22 cellular contexts compared by ENCODE assay signal in the genomic region with DNA sequence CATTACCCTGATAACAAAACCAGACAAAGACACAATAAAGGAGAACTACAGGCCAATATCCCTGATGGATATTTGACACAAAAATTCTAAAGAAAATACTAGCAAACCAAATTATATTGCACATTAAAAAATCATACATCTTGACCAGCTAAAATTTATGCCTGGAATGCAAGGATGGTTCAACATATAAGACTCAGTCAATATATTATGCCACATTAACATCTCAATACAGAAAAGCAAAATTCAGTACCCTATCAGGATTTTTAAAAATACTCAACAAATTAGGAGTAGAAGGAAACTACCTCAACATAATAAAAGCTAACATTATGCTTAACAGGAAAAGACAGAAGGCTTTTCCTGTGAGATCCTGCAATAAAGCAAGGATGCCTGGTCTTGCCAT.
DNase-seq lines count a peak whose midpoint lies in the region; ATAC-seq, FAIRE-seq and TF ChIP-seq lines count a peak whose summit lies in the region.
"Had no signal": no experiment of that assay in that cellular context is flagged by ENCODE, and none has a peak within 500 bp of the region (broad histone marks: within the 10 kb centered on the region; RNA-seq: fewer than 3 reads in every experiment).

No MANE protein-coding gene starts in this region.

- no peaks in the 10 kb centered on the region for H4K20me1 ChIP-seq in H1 (replicated peaks in 1 of 2; ENCODE audit: control insufficient read depth in 1 of 2, insufficient read depth in 2 of 2, low read length in 2 of 2)
- H4K20me1 ChIP-seq: BLaER1 treated with 17β-estradiol and CSF1 and Interleukin-3, amounts not matched to agents 10 nM and 100 nM had no signal

- H2BK20ac ChIP-seq in H1 (ENCODE audit: low read length), result no peak overlapping the region

- POLR2A ChIA-PET in HEK293 (lab: Yijun Ruan, JAX) (no interaction called here), H1 (lab: Charles Lee; ENCODE audit: partially characterized antibody) (no interaction called here)

- H4K8ac ChIP-seq in H1 (ENCODE audit: extremely low read depth, insufficient read depth, low read length), result no peak overlapping the region

- no peak overlapping the region for H3K14ac ChIP-seq in H1 (ENCODE audit: insufficient read length)

- no peak overlapping the region for H3K4ac ChIP-seq in H1 (replicated peaks; ENCODE audit: insufficient read length, low read depth, low read length)

- no peak overlapping the region for H3K4me2 ChIP-seq in H1 (ENCODE audit: insufficient read depth in 1 of 2, low read depth in 2 of 2, low read length in 2 of 2)
- H3K4me2 ChIP-seq: BLaER1 treated with 17β-estradiol and CSF1 and Interleukin-3, amounts not matched to agents 10 nM and 100 nM had no signal

- no peaks in the 10 kb centered on the region for H3K27me3 ChIP-seq in H1 (replicated peaks in 1 of 4; ENCODE audit: control insufficient read depth in 3 of 4, extremely low read depth in 1 of 4, insufficient read depth in 3 of 4, low read length in 3 of 4)
- H3K27me3 ChIP-seq: BLaER1 treated with 17β-estradiol and CSF1 and Interleukin-3, amounts not matched to agents 10 nM and 100 nM had no signal

- H3K27me3 Mint-ChIP-seq in immature natural killer cell (ENCODE audit: low read depth in 3 of 3) (peaks cover 2 to 8% (median 5%) of the 10 kb centered on the region in 3 donors), progenitor cell of endocrine pancreas (no peaks in the 10 kb centered on the region)

- no peak overlapping the region for H2BK5ac ChIP-seq in H1 (ENCODE audit: low read depth, low read length)

- H3K36me3 ChIP-seq in HEK293 (ENCODE audit: control insufficient read depth in 2 of 2, insufficient read depth in 1 of 2, low read length in 2 of 2) (no peaks in the 10 kb centered on the region), H1 (ENCODE audit: control insufficient read depth in 2 of 4, insufficient read depth in 4 of 4, low read length in 3 of 4) (no peaks in the 10 kb centered on the region; a peak in 1 of 8 replicates)
- H3K36me3 ChIP-seq: BLaER1 treated with 17β-estradiol and CSF1 and Interleukin-3, amounts not matched to agents 10 nM and 100 nM had no signal

- CTCF ChIA-PET in HEK293 (lab: Yijun Ruan, JAX) (no interaction called here), H1 (lab: Charles Lee; ENCODE audit: partially characterized antibody) (no interaction called here)

- no peak overlapping the region for H2BK120ac ChIP-seq in H1 (replicated peaks; ENCODE audit: low read depth, low read length)

- peak; percentile 13 for FAIRE-seq in H1 (lab: Jason Lieb, UNC)
- FAIRE-seq: GM12892, GM18507, H54 had no signal

- no peak overlapping the region for H3K9ac ChIP-seq in H1 (replicated peaks in 1 of 4; ENCODE audit: extremely low read depth in 1 of 4, low read depth in 3 of 4, low read length in 3 of 4)
- H3K9ac ChIP-seq: BLaER1 treated with 17β-estradiol and CSF1 and Interleukin-3, amounts not matched to agents 10 nM and 100 nM; GM23248 had no signal

- H4K91ac ChIP-seq in H1 (replicated peaks; ENCODE audit: insufficient read length, low read length), result no peak overlapping the region

- no peak overlapping the region for H2BK15ac ChIP-seq in H1 (ENCODE audit: low read length)

- H2AFZ ChIP-seq in H1 (ENCODE audit: low read length), result no peak overlapping the region
- H2AFZ ChIP-seq: GM23248 had no signal

- H3K18ac ChIP-seq in H1 (ENCODE audit: extremely low read depth, low read length), result no peak overlapping the region

- no peak overlapping the region for H3K23ac ChIP-seq in H1 (ENCODE audit: insufficient read length)

- H3K9me3 Mint-ChIP-seq in immature natural killer cell (peaks cover 13 to 37% (median 25%) of the 10 kb centered on the region in 6 donors), progenitor cell of endocrine pancreas (ENCODE audit: low read depth) (peaks cover 29% of the 10 kb centered on the region)

- no peak for ATAC-seq in GM21381 (IDR thresholded peaks at IDR 0.05; ENCODE audit: unreplicated experiment)

- no peak for TF ChIP-seq EP300 in H1 (IDR thresholded peaks at IDR 0.05; ENCODE audit: borderline replicate concordance in 1 of 2, low read depth in 2 of 2, low read length in 2 of 2)

- no peak overlapping the region for H3K56ac ChIP-seq in H1 (replicated peaks; ENCODE audit: insufficient read length, low read depth, low read length)

- H3K4me1 Mint-ChIP-seq in immature natural killer cell (no peaks in the 10 kb centered on the region), progenitor cell of endocrine pancreas (ENCODE audit: low read depth) (no peaks in the 10 kb centered on the region)
- H3K4me1 Mint-ChIP-seq: B cell; CD4-positive, CD25-positive, alpha-beta regulatory T cell; CD8-positive, alpha-beta memory T cell had no signal

- DNase-seq in OCI-M1 (lab: John Stamatoyannopoulos, UW), result peak; percentile 16
- no peak for DNase-seq in H1 (ENCODE audit: low read depth in 1 of 2, low spot score in 2 of 2)
- peak; percentile 4 for DNase-seq in left kidney (ENCODE audit: low read depth, low spot score)
- DNase-seq in immature natural killer cell, result no peak
- DNase-seq in progenitor cell of endocrine pancreas (ENCODE audit: low spot score, unreplicated experiment), result no peak
- DNase-seq: CD4-positive, CD25-positive, alpha-beta regulatory T cell; CD8-positive, alpha-beta memory T cell; COR-L47; DMS 273 treated with DMSO at 0.1 percent for 48 hours; DMS79; GDM1; GM23248; HCEC 1CT; HFFc6 had no signal

- no peak overlapping the region for H2BK12ac ChIP-seq in H1 (ENCODE audit: low read depth, low read length)

- H3K4me3 Mint-ChIP-seq in immature natural killer cell (no peak overlapping the region), progenitor cell of endocrine pancreas (ENCODE audit: low read depth) (no peak overlapping the region)
- H3K4me3 Mint-ChIP-seq: B cell; CD4-positive, CD25-positive, alpha-beta regulatory T cell; CD8-positive, alpha-beta memory T cell; HFFc6 had no signal

- H3K9me3 ChIP-seq in HEK293 (ENCODE audit: control insufficient read depth, insufficient read depth, low read depth, low read length), result no peaks in the 10 kb centered on the region
- no peaks in the 10 kb centered on the region for H3K9me3 ChIP-seq in H1 (ENCODE audit: insufficient read depth in 2 of 2, low read depth in 1 of 2, low read length in 1 of 2)

- H3K27ac Mint-ChIP-seq in immature natural killer cell (no peak overlapping the region), progenitor cell of endocrine pancreas (no peak overlapping the region)
- H3K27ac Mint-ChIP-seq: B cell; CD4-positive, CD25-positive, alpha-beta regulatory T cell; CD8-positive, alpha-beta memory T cell; HFFc6 had no signal

- no peak overlapping the region for H3K4me3 ChIP-seq in HEK293 (ENCODE audit: low read depth, low read length)
- no peak overlapping the region for H3K4me3 ChIP-seq in H1 (ENCODE audit: extremely low read depth in 1 of 4, insufficient read depth in 2 of 4, low read depth in 3 of 4, low read length in 4 of 4)
- H3K4me3 ChIP-seq: BLaER1 treated with 17β-estradiol and CSF1 and Interleukin-3, amounts not matched to agents 10 nM and 100 nM; GM23248 had no signal

- TF ChIP-seq POLR2A in H1 (IDR thresholded peaks at IDR 0.05; ENCODE audit: control extremely low read depth in 1 of 2, low read depth in 2 of 2, low read length in 2 of 2), result no peak

- H3K36me3 Mint-ChIP-seq in immature natural killer cell (peaks cover 0 to 6% (median 0%) of the 10 kb centered on the region in 3 donors), progenitor cell of endocrine pancreas (ENCODE audit: insufficient read depth) (peaks cover 27% of the 10 kb centered on the region)
- H3K36me3 Mint-ChIP-seq: CD4-positive, CD25-positive, alpha-beta regulatory T cell had no signal

- TF ChIP-seq CTCF in HEK293 (tag by site-specific recombination; IDR thresholded peaks at IDR 0.05) (no peak), H1 (IDR thresholded peaks at IDR 0.05; ENCODE audit: control extremely low read depth in 1 of 3, insufficient read depth in 1 of 3, low read depth in 1 of 3, low read length in 3 of 3) (no peak), progenitor cell of endocrine pancreas (IDR thresholded peaks at IDR 0.05; ENCODE audit: unreplicated experiment) (no peak)

- no peaks in the 10 kb centered on the region for H3K79me2 ChIP-seq in H1 (ENCODE audit: control insufficient read depth in 1 of 2, insufficient read depth in 2 of 2, low read length in 2 of 2)

- H3K4me1 ChIP-seq in HEK293 (ENCODE audit: control insufficient read depth, insufficient read depth, low read length), result no peaks in the 10 kb centered on the region
- H3K4me1 ChIP-seq in H1 (replicated peaks in 1 of 4; ENCODE audit: control insufficient read depth in 3 of 4, insufficient read depth in 4 of 4, low read length in 3 of 4), result no peaks in the 10 kb centered on the region
- H3K4me1 ChIP-seq: BLaER1 treated with 17β-estradiol and CSF1 and Interleukin-3, amounts not matched to agents 10 nM and 100 nM had no signal

- no peak overlapping the region for H2AK5ac ChIP-seq in H1 (ENCODE audit: low read depth, low read length)

- H3K27ac ChIP-seq in HEK293 (ENCODE audit: extremely low read depth, low read depth, low read length), result no peak overlapping the region
- H3K27ac ChIP-seq in H1 (ENCODE audit: low read depth, low read length), result no peak overlapping the region
- H3K27ac ChIP-seq: BLaER1 treated with 17β-estradiol and CSF1 and Interleukin-3, amounts not matched to agents 10 nM and 100 nM; GM23248; HL-60 had no signal

- no peak for TF ChIP-seq RAD21 in H1 (IDR thresholded peaks at IDR 0.05 in 1 of 2, conservative IDR thresholded peaks at IDR 0.05 in 1 of 2; ENCODE audit: low read depth in 2 of 2, low read length in 2 of 2)

- H4K5ac ChIP-seq in H1 (ENCODE audit: insufficient read length, low read depth, low read length), result no peak overlapping the region

- no peaks in the 10 kb centered on the region for H3K79me1 ChIP-seq in H1 (ENCODE audit: low read depth, low read length)

- H3K23me2 ChIP-seq in H1 (ENCODE audit: low read depth, low read length), result no peaks in the 10 kb centered on the region

TF ChIP-seq in HEK293, 187 proteins besides CTCF, POLR2A, EP300 and RAD21:
- no peak for TF ChIP-seq ZNF664 (tag by site-specific recombination; IDR thresholded peaks at IDR 0.05)
- TF ChIP-seq SETDB1 (IDR thresholded peaks at IDR 0.05; ENCODE audit: insufficient read length, low read length), result peak; percentile 26

TF ChIP-seq in H1, 55 proteins besides CTCF, POLR2A, EP300 and RAD21 (continues in another document):
- TF ChIP-seq TAF7 (optimal IDR thresholded peaks at IDR 0.05; ENCODE audit: borderline replicate concordance, low read depth, low read length), result no peak
- no peak for TF ChIP-seq USF2 (IDR thresholded peaks at IDR 0.05; ENCODE audit: low read length)
- no peak for TF ChIP-seq SIN3A (conservative IDR thresholded peaks at IDR 0.05 in 1 of 2, IDR thresholded peaks at IDR 0.05 in 1 of 2; ENCODE audit: low read depth in 1 of 2, low read length in 2 of 2)
- TF ChIP-seq YY1 (IDR thresholded peaks at IDR 0.05; ENCODE audit: low read depth, low read length), result no peak
- TF ChIP-seq TCF12 (IDR thresholded peaks at IDR 0.05; ENCODE audit: low read depth, low read length), result no peak

Comparison
In these comparisons a context has a peak if more than half of its experiments do, and no peak if none do; other contexts are left out.
1. DNase-seq: peak in OCI-M1 (single experiment) and left kidney (single experiment); none in H1 (0 of 2), immature natural killer cell (0 of 3) and progenitor cell of endocrine pancreas (single experiment).